Comparison of ENCODE assay signal across 8 cellular contexts in genomic region chr14:99601301-99601945, GRCh38. TPM values are rescaled to one million over a fixed set of nuclear protein-coding genes. Genes with fewer than 3 reads are reported as not detected.
DNase-seq lines count a peak whose midpoint lies in the region; ATAC-seq, FAIRE-seq and TF ChIP-seq lines count a peak whose summit lies in the region.

No MANE protein-coding gene starts in this region.

- peaks cover 17% of the 10 kb centered on the region for H3K4me1 Mint-ChIP-seq in T-helper 2 cell treated with Interferon-gamma antibody and Interleukin-4, amounts not matched to agents 5 μg/mL and 100 μg/mL, for 36 hours (ENCODE audit: low read depth)
- H3K4me1 Mint-ChIP-seq in activated CD8-positive, alpha-beta memory T cell treated with anti-CD3 and anti-CD28 coated beads, Interleukin-2, amount 10 ng/mL, durations not matched to agents 7 days and 5 days, result peaks cover 26% of the 10 kb centered on the region

- no peak for TF ChIP-seq RAD21 in HepG2 (CRISPR knock-in tag; IDR thresholded peaks at IDR 0.05)

- TF ChIP-seq POLR2A in HepG2 (IDR thresholded peaks at IDR 0.05; ENCODE audit: insufficient read depth in 1 of 2, low read depth in 2 of 2, low read length in 2 of 2), result no peak

- H3K4me1 ChIP-seq in HepG2 (ENCODE audit: insufficient read depth, low read length) (peaks cover 64% of the 10 kb centered on the region), subcutaneous abdominal adipose tissue (ENCODE audit: control insufficient read depth in 5 of 5, insufficient read depth in 5 of 5, low read length in 5 of 5) (peaks cover 6 to 80% (median 44%) of the 10 kb centered on the region in 5 donors)

- peak; percentile 6 for TF ChIP-seq CTCF in astrocyte of the spinal cord (IDR thresholded peaks at IDR 0.05; ENCODE audit: low read depth, low read length)
- TF ChIP-seq CTCF in HepG2 (CRISPR knock-in tag; IDR thresholded peaks at IDR 0.05), result no peak

- H3K27ac Mint-ChIP-seq in T-helper 2 cell treated with Interferon-gamma antibody and Interleukin-4, amounts not matched to agents 5 μg/mL and 100 μg/mL, for 36 hours, result no peak overlapping the region
- H3K27ac Mint-ChIP-seq in activated CD8-positive, alpha-beta memory T cell treated with anti-CD3 and anti-CD28 coated beads, Interleukin-2, amount 10 ng/mL, durations not matched to agents 7 days and 5 days, result no peak overlapping the region

- ATAC-seq in HepG2 (peak; percentile 19), HG02798 (IDR thresholded peaks at IDR 0.05; ENCODE audit: poor library complexity, unreplicated experiment) (no peak)
- ATAC-seq in activated CD8-positive, alpha-beta memory T cell treated with anti-CD3 and anti-CD28 coated beads, Interleukin-2, amount 10 ng/mL, durations not matched to agents 7 days and 5 days, result no peak

- H2AFZ ChIP-seq in HepG2 (ENCODE audit: low read length), result no peak overlapping the region

- intact Hi-C loops in HepG2 (cut with micrococcal nuclease; ENCODE audit: unreplicated experiment), result no loop called here

- WGBS in HepG2 (ENCODE audit: low lambda C conversion rate), result 0% methylated on average over 5 of the region's 9 CpGs

- H3K27ac ChIP-seq in HepG2 (ENCODE audit: extremely low read length, insufficient read depth, low read length) (peak overlapping the region; percentile 80), subcutaneous abdominal adipose tissue (ENCODE audit: low read depth, low read length) (no peak overlapping the region)

- H3K9ac ChIP-seq in HepG2 (ENCODE audit: insufficient read depth, low read depth, low read length) (peak overlapping the region; percentile 70), subcutaneous abdominal adipose tissue (ENCODE audit: low read length in 5 of 5) (peak overlapping the region in 1 of 5 donors; percentile 29)

- H3K4me3 ChIP-seq in astrocyte of the spinal cord (ENCODE audit: low read depth, low read length) (peak overlapping the region; percentile 48), HepG2 (replicated peaks in 1 of 3; ENCODE audit: insufficient read depth in 1 of 3, low read depth in 2 of 3, low read length in 3 of 3) (peak overlapping the region; percentile 81 to 85 (median 84)), subcutaneous abdominal adipose tissue (ENCODE audit: low read depth in 1 of 5, low read length in 5 of 5) (peak overlapping the region in 4 of 5 donors; percentile 19 to 61 (median 39))

- in situ Hi-C loops in astrocyte of the spinal cord (cut with HindIII; ENCODE audit: low sequenced_read_pairs) (no loop called here), HepG2 (cut with HindIII; ENCODE audit: extremely low pct_ligation_motif_present, low pct_unique_long_range_greater_than_20kb) (loop anchor here (5.0 kb wide), 1 partner anchor 34 kb away; no protein-coding TSS in a partner anchor)

- CTCF ChIA-PET in HepG2 (lab: Yijun Ruan, JAX; ENCODE audit: low intra/inter-chr PET ratio, low total read pairs), result no interaction called here
- CTCF ChIA-PET in activated CD8-positive, alpha-beta memory T cell treated with anti-CD3 and anti-CD28 coated beads, Interleukin-2, amount 10 ng/mL, durations not matched to agents 7 days and 5 days (lab: Charles Lee), result interaction anchor here (1.2 kb wide), 1 partner anchor 82 kb away, joined by 3 read pairs; the partner anchor contains the start of gene CYP46A1

- no peaks in the 10 kb centered on the region for H3K36me3 Mint-ChIP-seq in T-helper 2 cell treated with Interferon-gamma antibody and Interleukin-4, amounts not matched to agents 5 μg/mL and 100 μg/mL, for 36 hours (ENCODE audit: low read depth)
- no peaks in the 10 kb centered on the region for H3K36me3 Mint-ChIP-seq in activated CD8-positive, alpha-beta memory T cell treated with anti-CD3 and anti-CD28 coated beads, Interleukin-2, amount 10 ng/mL, durations not matched to agents 7 days and 5 days

- H3K27me3 ChIP-seq in HepG2 (ENCODE audit: control insufficient read depth in 1 of 2, insufficient read depth in 2 of 2, low read length in 2 of 2) (no peaks in the 10 kb centered on the region; a peak in 1 of 5 replicates), subcutaneous abdominal adipose tissue (ENCODE audit: control insufficient read depth in 5 of 5, insufficient read depth in 4 of 5, low read length in 5 of 5) (peaks cover 0 to 3% (median 3%) of the 10 kb centered on the region in 5 donors)

- peak overlapping the region; percentile 90 for H3K4me2 ChIP-seq in HepG2 (ENCODE audit: low read depth, low read length)

- H3K36me3 ChIP-seq in HepG2 (replicated peaks in 1 of 2; ENCODE audit: control insufficient read depth in 1 of 2, insufficient read depth in 2 of 2, low read length in 2 of 2), result peaks cover 1 to 4% of the 10 kb centered on the region in 2 experiments; a peak in 2 of 5 replicates
- H3K36me3 ChIP-seq in subcutaneous abdominal adipose tissue (ENCODE audit: control insufficient read depth in 5 of 5, insufficient read depth in 5 of 5, low read length in 5 of 5), result no peaks in the 10 kb centered on the region

- POLR2A ChIA-PET in HepG2 (lab: Yijun Ruan, JAX), result interaction anchor here (1.1 to 8.6 kb wide), 5 partner anchors 26 to 120 kb away, joined by 3 to 101 read pairs (median 7); partner anchors contain the start of genes CCNK and SETD3

- H3K9me3 Mint-ChIP-seq in T-helper 2 cell treated with Interferon-gamma antibody and Interleukin-4, amounts not matched to agents 5 μg/mL and 100 μg/mL, for 36 hours, result no peaks in the 10 kb centered on the region
- H3K9me3 Mint-ChIP-seq in activated CD8-positive, alpha-beta memory T cell treated with anti-CD3 and anti-CD28 coated beads, Interleukin-2, amount 10 ng/mL, durations not matched to agents 7 days and 5 days (ENCODE audit: low read depth), result no peaks in the 10 kb centered on the region

- DNase-seq in T-helper 2 cell treated with Interferon-gamma antibody and Interleukin-4, amounts not matched to agents 5 μg/mL and 100 μg/mL, for 36 hours (ENCODE audit: low spot score), result no peak
- DNase-seq in T-helper 2 cell, result no peak
- DNase-seq in astrocyte of the spinal cord (ENCODE audit: low read depth, low spot score), result peak; percentile 78
- DNase-seq in HepG2 (ENCODE audit: low spot score), result peak; percentile 49
- no peak for DNase-seq in activated CD8-positive, alpha-beta memory T cell treated with anti-CD3 and anti-CD28 coated beads, Interleukin-2, amount 10 ng/mL, durations not matched to agents 7 days and 5 days
- DNase-seq in NCI-H748 (lab: John Stamatoyannopoulos, UW; ENCODE audit: unreplicated experiment), result no peak

- H3K79me2 ChIP-seq in HepG2 (ENCODE audit: insufficient read depth, low read length), result peaks cover 73% of the 10 kb centered on the region

- H4K20me1 ChIP-seq in HepG2 (ENCODE audit: insufficient read depth, low read length), result peaks cover 37% of the 10 kb centered on the region

- H3K9me3 ChIP-seq in HepG2 (ENCODE audit: low read length), result no peaks in the 10 kb centered on the region
- H3K9me3 ChIP-seq in subcutaneous abdominal adipose tissue (ENCODE audit: control insufficient read depth in 5 of 5, low read length in 5 of 5), result no peaks in the 10 kb centered on the region

- TF ChIP-seq EP300 in HepG2 (IDR thresholded peaks at IDR 0.05; ENCODE audit: low read depth in 2 of 2, low read length in 2 of 2) (no peak; a peak in 1 of 4 replicates), HepG2 (CRISPR knock-in tag; IDR thresholded peaks at IDR 0.05; ENCODE audit: borderline replicate concordance) (no peak)

- TSS peak; percentile 40 for BruUV-seq in HepG2 (replicated peaks; lab: Mats Ljungman, UMichigan)

- peak overlapping the region; percentile 68 for H3K4me3 Mint-ChIP-seq in T-helper 2 cell treated with Interferon-gamma antibody and Interleukin-4, amounts not matched to agents 5 μg/mL and 100 μg/mL, for 36 hours
- H3K4me3 Mint-ChIP-seq in activated CD8-positive, alpha-beta memory T cell treated with anti-CD3 and anti-CD28 coated beads, Interleukin-2, amount 10 ng/mL, durations not matched to agents 7 days and 5 days, result no peak overlapping the region

- H3K27me3 Mint-ChIP-seq in T-helper 2 cell treated with Interferon-gamma antibody and Interleukin-4, amounts not matched to agents 5 μg/mL and 100 μg/mL, for 36 hours (ENCODE audit: low read depth), result peaks cover 12% of the 10 kb centered on the region
- H3K27me3 Mint-ChIP-seq in activated CD8-positive, alpha-beta memory T cell treated with anti-CD3 and anti-CD28 coated beads, Interleukin-2, amount 10 ng/mL, durations not matched to agents 7 days and 5 days, result peaks cover 8% of the 10 kb centered on the region

- peak; percentile 57 for FAIRE-seq in HepG2 (lab: Jason Lieb, UNC)

RNA-seq across cellular contexts. Expression of gene CCDC85C, which starts 2.6 kb away (rescaled TPM):
- 43.8 and 47.6 TPM in 2 replicates for total RNA-seq in HepG2 (2016; rRNA removed; fragmentation: Illumina TruSeq; extraction: Trizol)
- total RNA-seq in HepG2 (2016; cell fraction: cytosol; rRNA removed; fragmentation: Illumina TruSeq; extraction: Trizol; ENCODE audit: low read depth), result 4.3 and 4.6 TPM in 2 replicates
- 33.8 and 47.0 TPM in 2 replicates for total RNA-seq in HepG2 (2016; cell fraction: insoluble cytoplasmic fraction; rRNA removed; fragmentation: Illumina TruSeq; extraction: Trizol)
- 30.8 and 30.9 TPM in 2 replicates for total RNA-seq in HepG2 (2016; cell fraction: membrane; rRNA removed; fragmentation: Illumina TruSeq; extraction: Trizol)
- 23.1 and 29.3 TPM in 2 replicates for total RNA-seq in HepG2 (2016; cell fraction: nucleus; rRNA removed; fragmentation: Illumina TruSeq; extraction: Trizol)
- 18.8 and 30.3 TPM in 2 replicates for polyA plus RNA-seq in HepG2 (2011; rRNA removed)
- 21.2 and 24.0 TPM in 2 replicates for polyA plus RNA-seq in HepG2 (2011; cell fraction: cytosol; rRNA removed)
- polyA plus RNA-seq in HepG2 (2011; cell fraction: nucleus; rRNA removed), result 30.3 and 32.6 TPM in 2 replicates
- 41.6 and 57.3 TPM in 2 replicates for polyA plus RNA-seq in HepG2 (2012)
- polyA plus RNA-seq in HepG2 (2016; cell fraction: cytosol; fragmentation: Illumina TruSeq; extraction: Trizol; ENCODE audit: low read depth), result 4.1 and 4.6 TPM in 2 replicates
- 36.1 and 43.0 TPM in 2 replicates for polyA plus RNA-seq in HepG2 (2016; cell fraction: insoluble cytoplasmic fraction; fragmentation: Illumina TruSeq; extraction: Trizol; ENCODE audit: low read depth)
- polyA plus RNA-seq in HepG2 (2016; cell fraction: membrane; fragmentation: Illumina TruSeq; extraction: Trizol; ENCODE audit: low read depth), result 18.9 and 20.2 TPM in 2 replicates
- 40.1 and 40.7 TPM in 2 replicates for polyA plus RNA-seq in HepG2 (2016; cell fraction: nucleus; fragmentation: Illumina TruSeq; extraction: Trizol; ENCODE audit: insufficient read depth, low read depth)
- polyA minus RNA-seq in HepG2 (2011; rRNA and poly(A)+ RNA removed; ENCODE audit: low replicate concordance), result 44.2 and 114 TPM in 2 replicates
- polyA minus RNA-seq in HepG2 (2011; cell fraction: cytosol; rRNA and poly(A)+ RNA removed), result 33.8 and 37.6 TPM in 2 replicates
- polyA minus RNA-seq in HepG2 (2011; cell fraction: nucleus; rRNA and poly(A)+ RNA removed), result 11.8 and 12.0 TPM in 2 replicates
- total RNA-seq in activated CD8-positive, alpha-beta memory T cell treated with anti-CD3 and anti-CD28 coated beads, Interleukin-2, amount 10 ng/mL, durations not matched to agents 7 days and 5 days, result 1 to 10 TPM; 7.1 to 9.1 TPM

RNA-seq across cellular contexts. Expression of gene HHIPL1, which starts 43.5 kb away (rescaled TPM):
- total RNA-seq in HepG2 (2016; rRNA removed; fragmentation: Illumina TruSeq; extraction: Trizol), result not detected in 2 replicates
- not detected in 2 replicates for total RNA-seq in HepG2 (2016; cell fraction: cytosol; rRNA removed; fragmentation: Illumina TruSeq; extraction: Trizol; ENCODE audit: low read depth)
- total RNA-seq in HepG2 (2016; cell fraction: insoluble cytoplasmic fraction; rRNA removed; fragmentation: Illumina TruSeq; extraction: Trizol), result not detected in 2 replicates
- not detected in 2 replicates for total RNA-seq in HepG2 (2016; cell fraction: membrane; rRNA removed; fragmentation: Illumina TruSeq; extraction: Trizol)
- not detected in 2 replicates for total RNA-seq in HepG2 (2016; cell fraction: nucleus; rRNA removed; fragmentation: Illumina TruSeq; extraction: Trizol)
- 0.01 TPM in 1 of 2 replicates, not detected in the other for polyA plus RNA-seq in HepG2 (2011; rRNA removed)
- polyA plus RNA-seq in HepG2 (2011; cell fraction: cytosol; rRNA removed), result not detected in 2 replicates
- not detected in 2 replicates for polyA plus RNA-seq in HepG2 (2011; cell fraction: nucleus; rRNA removed)
- 0.03 TPM in 1 of 2 replicates, not detected in the other for polyA plus RNA-seq in HepG2 (2012)
- polyA plus RNA-seq in HepG2 (2016; cell fraction: cytosol; fragmentation: Illumina TruSeq; extraction: Trizol; ENCODE audit: low read depth), result not detected in 2 replicates
- polyA plus RNA-seq in HepG2 (2016; cell fraction: insoluble cytoplasmic fraction; fragmentation: Illumina TruSeq; extraction: Trizol; ENCODE audit: low read depth), result not detected in 2 replicates
- not detected in 2 replicates for polyA plus RNA-seq in HepG2 (2016; cell fraction: membrane; fragmentation: Illumina TruSeq; extraction: Trizol; ENCODE audit: low read depth)
- not detected in 2 replicates for polyA plus RNA-seq in HepG2 (2016; cell fraction: nucleus; fragmentation: Illumina TruSeq; extraction: Trizol; ENCODE audit: insufficient read depth, low read depth)
- not detected in 2 replicates for polyA minus RNA-seq in HepG2 (2011; rRNA and poly(A)+ RNA removed; ENCODE audit: low replicate concordance)
- polyA minus RNA-seq in HepG2 (2011; cell fraction: cytosol; rRNA and poly(A)+ RNA removed), result not detected in 2 replicates
- polyA minus RNA-seq in HepG2 (2011; cell fraction: nucleus; rRNA and poly(A)+ RNA removed), result 0.12 TPM in 1 of 2 replicates, not detected in the other
- under 1 TPM in 1 of 2 experiments, not detected in 1; 0.09 TPM for total RNA-seq in activated CD8-positive, alpha-beta memory T cell treated with anti-CD3 and anti-CD28 coated beads, Interleukin-2, amount 10 ng/mL, durations not matched to agents 7 days and 5 days

Comparison
In these comparisons a context has a peak if more than half of its experiments do, and no peak if none do; other contexts are left out.
1. DNase-seq: peak in astrocyte of the spinal cord (single experiment) and HepG2 (single experiment); none in T-helper 2 cell treated with Interferon-gamma antibody and Interleukin-4, amounts not matched to agents 5 μg/mL and 100 μg/mL, for 36 hours (single experiment), T-helper 2 cell (0 of 5), activated CD8-positive, alpha-beta memory T cell treated with anti-CD3 and anti-CD28 coated beads, Interleukin-2, amount 10 ng/mL, durations not matched to agents 7 days and 5 days (single experiment) and NCI-H748 (single experiment).
2. Peak in every context shown above with its lines, with median percentiles within 50 percentile points of each other: H3K4me3 ChIP-seq.